In the genomic region with DNA sequence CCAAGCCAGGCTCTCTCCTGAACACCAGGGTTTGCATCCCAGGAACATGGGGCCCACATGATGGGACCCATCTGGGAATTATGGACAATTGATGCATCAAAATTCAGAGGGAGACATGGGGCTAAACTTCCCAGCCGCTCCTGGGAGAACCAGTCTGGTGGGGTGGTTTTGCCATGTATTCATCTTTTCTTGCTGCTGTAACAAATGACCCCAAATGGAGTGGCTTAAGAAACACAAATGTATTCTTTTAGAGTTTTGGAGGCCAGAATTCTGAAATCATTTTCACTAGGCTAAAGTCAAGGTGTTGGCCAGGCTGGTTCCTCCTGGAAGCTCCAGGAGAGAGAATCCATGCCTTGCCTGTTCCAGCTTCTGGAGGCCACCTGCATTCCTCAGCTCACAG, we compare ENCODE assay signal across 38 cellular contexts. TPM values are rescaled to one million over a fixed set of nuclear protein-coding genes. Genes with fewer than 3 reads are reported as not detected.
"Had no signal": no experiment of that assay in that cellular context is flagged by ENCODE, and none has a peak within 500 bp of the region (broad histone marks: within the 10 kb centered on the region; RNA-seq: fewer than 3 reads in every experiment).

No MANE protein-coding gene starts in this region.

- H3K4me3 ChIP-seq: MG63 had no signal

- H3K9me3 ChIP-seq: MG63 had no signal

- H3K36me3 ChIP-seq: MG63 had no signal

- H3K27ac ChIP-seq: KMS-11 had no signal

- H3K9ac ChIP-seq: KMS-11 had no signal

- H3K4me2 ChIP-seq: KMS-11 had no signal

- DNase-seq: Karpas-422, Kasumi-1, MG63, MM.1S, MV-4-11, NCI-H1048, NCI-H1092, NCI-H1092 treated with DMSO at 0.1 percent for 48 hours, NCI-H1105, NCI-H1105 treated with DMSO at 0.1 percent for 48 hours, NCI-H1417, NCI-H1417 treated with DMSO at 0.1 percent for 48 hours, NCI-H1436, NCI-H1436 treated with DMSO at 0.1 percent for 48 hours, NCI-H146, NCI-H1694, NCI-H1694 treated with DMSO at 0.1 percent for 48 hours, NCI-H187, NCI-H187 treated with DMSO at 0.1 percent for 48 hours, NCI-H1930, NCI-H2029, NCI-H2029 treated with DMSO at 0.1 percent for 48 hours, NCI-H2081, NCI-H2081 treated with DMSO at 0.1 percent for 48 hours, NCI-H2107, NCI-H2171, NCI-H2171 treated with DMSO at 0.1 percent for 48 hours, NCI-H2227 treated with DMSO at 0.1 percent for 48 hours, NCI-H226, NCI-H345, NCI-H446, NCI-H446 treated with DMSO at 0.1 percent for 48 hours, NCI-H510A, NCI-H510A treated with DMSO at 0.1 percent for 48 hours had no signal

RNA-seq across cellular contexts. Expression of gene SLC13A3, which starts 6.5 kb away (rescaled TPM):
- total RNA-seq: M059J, MCF 10A, NCI-H460 had no signal
